ENCODE assay signal across 28 cellular contexts in genomic region chrX:147351644-147352043, GRCh38.
"Had no signal": no experiment of that assay in that cellular context is flagged by ENCODE, and none has a peak within 500 bp of the region (broad histone marks: within the 10 kb centered on the region; RNA-seq: fewer than 3 reads in every experiment).

No MANE protein-coding gene starts in this region.

- H3K9me3 ChIP-seq: ovary, psoas muscle, right lobe of liver, thoracic aorta, thyroid gland, tibial nerve, upper lobe of left lung, vagina had no signal

- H3K4me3 ChIP-seq: neural progenitor cell, ovary, psoas muscle, right lobe of liver, sigmoid colon, stomach, thoracic aorta, thyroid gland, tibial nerve, upper lobe of left lung, vagina had no signal

- H3K4me1 Mint-ChIP-seq: nephron; neural progenitor cell; stimulated activated effector memory CD8-positive, alpha-beta T cell treated with anti-CD3 and anti-CD28 coated beads, Interleukin-12 subunit alpha, Interleukin-12 subunit beta, amount 100 ng/mL, for 72 hours; stimulated activated naive B cell treated with anti-CD40 and anti-IgM and Interleukin-4, amounts not matched to agents 10 μg/mL and 1 μg/mL and 100 μg/mL, for 72 hours had no signal

- FAIRE-seq: small intestine, urothelium cell line had no signal

- H3K9me3 Mint-ChIP-seq: stimulated activated naive CD8-positive, alpha-beta T cell treated with anti-CD3 and anti-CD28 coated beads, Interleukin-15, Interleukin-2, amounts not matched to agents 100 ng/mL and 50 ng/mL, for 24 hours had no signal

- H3K4me3 Mint-ChIP-seq: nephron; neural progenitor cell; stimulated activated effector memory CD8-positive, alpha-beta T cell treated with anti-CD3 and anti-CD28 coated beads, Interleukin-12 subunit alpha, Interleukin-12 subunit beta, amount 100 ng/mL, for 72 hours; stimulated activated naive B cell treated with anti-CD40 and anti-IgM and Interleukin-4, amounts not matched to agents 10 μg/mL and 1 μg/mL and 100 μg/mL, for 72 hours; stimulated activated naive CD8-positive, alpha-beta T cell treated with anti-CD3 and anti-CD28 coated beads, Interleukin-15, Interleukin-2, amounts not matched to agents 100 ng/mL and 50 ng/mL, for 24 hours had no signal

- H3K79me2 ChIP-seq: parathyroid adenoma had no signal

- H2AFZ ChIP-seq: neural progenitor cell, parathyroid adenoma had no signal

- H3K27ac Mint-ChIP-seq: nephron; neural progenitor cell; progenitor cell of endocrine pancreas; stimulated activated effector memory CD8-positive, alpha-beta T cell treated with anti-CD3 and anti-CD28 coated beads, Interleukin-12 subunit alpha, Interleukin-12 subunit beta, amount 100 ng/mL, for 72 hours; stimulated activated naive B cell treated with anti-CD40 and anti-IgM and Interleukin-4, amounts not matched to agents 10 μg/mL and 1 μg/mL and 100 μg/mL, for 72 hours; stimulated activated naive CD8-positive, alpha-beta T cell treated with anti-CD3 and anti-CD28 coated beads, Interleukin-15, Interleukin-2, amounts not matched to agents 100 ng/mL and 50 ng/mL, for 24 hours had no signal

- H3K4me1 ChIP-seq: neural progenitor cell, parathyroid adenoma, psoas muscle, right lobe of liver, sigmoid colon, stomach, thyroid gland, tibial nerve, upper lobe of left lung, vagina had no signal

- H3K36me3 ChIP-seq: neural progenitor cell, ovary, right lobe of liver, sigmoid colon, stomach, thoracic aorta, thyroid gland, tibial nerve, upper lobe of left lung, vagina had no signal

- H3K4me2 ChIP-seq: neural progenitor cell had no signal

- H3K27me3 ChIP-seq: neural progenitor cell, ovary, right lobe of liver, sigmoid colon, stomach, thyroid gland, tibial nerve, upper lobe of left lung, vagina had no signal

- H3K27me3 Mint-ChIP-seq: progenitor cell of endocrine pancreas; stimulated activated naive B cell treated with anti-CD40 and anti-IgM and Interleukin-4, amounts not matched to agents 10 μg/mL and 1 μg/mL and 100 μg/mL, for 72 hours; stimulated activated naive CD8-positive, alpha-beta T cell treated with anti-CD3 and anti-CD28 coated beads, Interleukin-15, Interleukin-2, amounts not matched to agents 100 ng/mL and 50 ng/mL, for 24 hours had no signal

- DNase-seq: occipital lobe; ovary; posterior cingulate gyrus; psoas muscle; right cardiac atrium; right lobe of liver; sigmoid colon; small intestine; stimulated activated CD4-positive, alpha-beta T cell treated with anti-CD3 and anti-CD28 coated beads, Interleukin-15, amount 100 ng/mL, for 24 hours; stimulated activated CD4-positive, alpha-beta T cell treated with anti-CD3 and anti-CD28 coated beads, Interleukin-2, amount 100 ng/mL, for 24 hours; stimulated activated CD4-positive, alpha-beta T cell treated with anti-CD3 and anti-CD28 coated beads, Interleukin-2, amount 100 ng/mL, for 48 hours; stimulated activated CD4-positive, alpha-beta T cell treated with anti-CD3 and anti-CD28 coated beads, Interleukin-4, amount 100 ng/mL, for 24 hours; stimulated activated naive B cell treated with anti-CD40 and anti-IgM and Interleukin-4, amounts not matched to agents 10 μg/mL and 1 μg/mL and 100 μg/mL, for 72 hours; stimulated activated naive CD4-positive, alpha-beta T cell treated with Interleukin-2 at 50 U/mL for 16 hours; stomach; thyroid gland; trophoblast cell; upper lobe of left lung had no signal

- ATAC-seq: psoas muscle; right cardiac atrium; right lobe of liver; stimulated activated effector memory CD8-positive, alpha-beta T cell treated with anti-CD3 and anti-CD28 coated beads, Interleukin-12 subunit alpha, Interleukin-12 subunit beta, amount 100 ng/mL, for 72 hours; stimulated activated naive B cell treated with anti-CD40 and anti-IgM and Interleukin-4, amounts not matched to agents 10 μg/mL and 1 μg/mL and 100 μg/mL, for 72 hours had no signal

- H3K27ac ChIP-seq: neural progenitor cell, ovary, parathyroid adenoma, psoas muscle, right lobe of liver, sigmoid colon, stomach, thoracic aorta, thyroid gland, tibial nerve, upper lobe of left lung, vagina had no signal

- H3K36me3 Mint-ChIP-seq: neural progenitor cell; stimulated activated effector memory CD8-positive, alpha-beta T cell treated with anti-CD3 and anti-CD28 coated beads, Interleukin-12 subunit alpha, Interleukin-12 subunit beta, amount 100 ng/mL, for 72 hours; stimulated activated naive B cell treated with anti-CD40 and anti-IgM and Interleukin-4, amounts not matched to agents 10 μg/mL and 1 μg/mL and 100 μg/mL, for 72 hours had no signal

- H3K9ac ChIP-seq: neural progenitor cell, parathyroid adenoma had no signal
